In genomic region chr3:184135149-184135910, GRCh38 we compare ENCODE assay signal across 8 cellular contexts. TPM values are rescaled to one million over a fixed set of nuclear protein-coding genes. Genes with fewer than 3 reads are reported as not detected.
DNase-seq lines count a peak whose midpoint lies in the region; ATAC-seq and TF ChIP-seq lines count a peak whose summit lies in the region.

Gene EIF2B5 (plus strand): TSS chr3:184135358. CDS start chr3:184135386, 28 bp downstream.

- H3K36me3 ChIP-seq in left ventricle myocardium inferior (peaks cover 30% of the 10 kb centered on the region), psoas muscle (ENCODE audit: insufficient read depth in 1 of 2, low read depth in 1 of 2) (peaks cover 3 to 35% of the 10 kb centered on the region in 2 donors), uterus (no peaks in the 10 kb centered on the region)

- intact Hi-C loops in T-helper 1 cell treated with Interleukin-12 subunit alpha and Interleukin-12 subunit beta and Interleukin-4 antibody, amounts not matched to agents 30 ng/mL and 1 ng/mL, for 36 hours (cut with micrococcal nuclease): loop anchor here (1.0 to 10.0 kb wide), 14 partner anchors 20 to 1341 kb away; partner anchors contain the start of genes ABCC5, ABCF3, AP2M1 and ATP11B
- intact Hi-C loops in left ventricle myocardium inferior (cut with micrococcal nuclease): no loop called here
- intact Hi-C loops in psoas muscle (cut with DNase I): loop anchor here (2.0 to 5.0 kb wide), 4 partner anchors 19 to 238 kb away; partner anchors contain the start of genes DVL3 (in 1 of the 2) and PSMD2 (in 1 of the 2)
- intact Hi-C loops in uterus (cut with DNase I; ENCODE audit: low total_unique reads): no loop called here

- in situ Hi-C loops in GM13976 (cut with MboI; ENCODE audit: low sequenced_read_pairs, unreplicated experiment): no loop called here

- H3K27ac ChIP-seq in left ventricle myocardium inferior (replicated peaks) (peak within 1 kb of the TSS; percentile 94), psoas muscle (peak within 1 kb of the TSS; percentile 93), uterus (peak within 1 kb of the TSS; percentile 86 to 94)

- TF ChIP-seq CTCF in GM13976 (IDR thresholded peaks at IDR 0.05; ENCODE audit: borderline replicate concordance, control extremely low read depth, extremely low read depth, insufficient read depth, missing control alignments): no peak
- TF ChIP-seq CTCF in left ventricle myocardium inferior (IDR thresholded peaks at IDR 0.05; ENCODE audit: borderline replicate concordance): peak; percentile 57
- peak; percentile 35 for TF ChIP-seq CTCF in psoas muscle (IDR thresholded peaks at IDR 0.05)
- TF ChIP-seq CTCF in uterus (IDR thresholded peaks at IDR 0.05): peak; percentile 46 to 73 (median 61)

- no peaks in the 10 kb centered on the region for H3K9me3 ChIP-seq in left ventricle myocardium inferior (replicated peaks)
- H3K9me3 ChIP-seq in psoas muscle: no peaks in the 10 kb centered on the region
- no peaks in the 10 kb centered on the region for H3K9me3 ChIP-seq in uterus

- ATAC-seq in HG02870 (IDR thresholded peaks at IDR 0.05; ENCODE audit: unreplicated experiment) (peak; percentile 78), psoas muscle (peak; percentile 93 to 95 (median 94))

- H3K4me3 ChIP-seq in left ventricle myocardium inferior (peak within 1 kb of the TSS; percentile 100), psoas muscle (peak within 1 kb of the TSS; percentile 96), uterus (peak within 1 kb of the TSS; percentile 67 to 93)

- WGBS in psoas muscle, 3 donors: 0% methylated on average over 55 to 56 of the region's 56 CpGs

- H3K4me1 ChIP-seq in left ventricle myocardium inferior (peaks cover 36% of the 10 kb centered on the region), psoas muscle (peaks cover 11% of the 10 kb centered on the region), uterus (no peaks in the 10 kb centered on the region)

- DNase-seq in GM13976 (ENCODE audit: low spot score): peak; percentile 92
- DNase-seq in NCI-H146 treated with DMSO at 0.1 percent for 48 hours (lab: John Stamatoyannopoulos, UW; ENCODE audit: unreplicated experiment): peak; percentile 99
- DNase-seq in amniotic stem cell (lab: John Stamatoyannopoulos, UW): peak; percentile 67
- DNase-seq in left ventricle myocardium inferior: peak; percentile 93
- DNase-seq in psoas muscle: peak; percentile 92 to 95
- DNase-seq in uterus: peak; percentile 88 to 91

- peak; percentile 30 to 62 for TF ChIP-seq POLR2A in uterus (IDR thresholded peaks at IDR 0.05)

- H3K27me3 ChIP-seq in left ventricle myocardium inferior (ENCODE audit: low read depth) (no peaks in the 10 kb centered on the region), psoas muscle (ENCODE audit: insufficient read depth in 3 of 3, low read length in 2 of 3) (no peaks in the 10 kb centered on the region), uterus (no peaks in the 10 kb centered on the region)

RNA-seq across cellular contexts. Expression of gene EIF2B5, which starts in this region (rescaled TPM):
- 57.4 and 58.0 TPM in 2 replicates for total RNA-seq in T-helper 1 cell treated with Interleukin-12 subunit alpha and Interleukin-12 subunit beta and Interleukin-4 antibody, amounts not matched to agents 30 ng/mL and 1 ng/mL, for 36 hours
- total RNA-seq in left ventricle myocardium inferior: 32.1 TPM
- total RNA-seq in psoas muscle: 10 to 100 TPM; 44.0 to 55.1 (median 50.0) TPM
- 100 to 1,000 TPM in 1 of 3 donors, 10 to 100 TPM in 2; 61.4 to 101 (median 80.3) TPM for polyA plus RNA-seq in psoas muscle
- total RNA-seq in uterus: 10 to 100 TPM in 3 of 4 donors, 1 to 10 TPM in 1; 6.5 to 48.0 (median 32.3) TPM

Comparison
In these comparisons a context has a peak if more than half of its experiments do, and no peak if none do; other contexts are left out.
1. Peak in every context shown above with its lines: DNase-seq, ATAC-seq, H3K4me3 ChIP-seq and H3K27ac ChIP-seq.
2. intact Hi-C loops: an anchor here in T-helper 1 cell treated with Interleukin-12 subunit alpha and Interleukin-12 subunit beta and Interleukin-4 antibody, amounts not matched to agents 30 ng/mL and 1 ng/mL, for 36 hours (1.0 to 10.0 kb wide) and psoas muscle (2.0 to 5.0 kb wide); none called in left ventricle myocardium inferior and uterus.